13 cellular contexts compared by ENCODE assay signal in genomic region chr1:180150982-180151381, GRCh38. TPM values are rescaled to one million over a fixed set of nuclear protein-coding genes. Genes with fewer than 3 reads are reported as not detected.
A peak's percentile ranks its signal among the peaks of the same experiment; 100 is the strongest.
DNase-seq lines count a peak whose midpoint lies in the region; ATAC-seq, FAIRE-seq and TF ChIP-seq lines count a peak whose summit lies in the region.
"Had no signal": no experiment of that assay in that cellular context is flagged by ENCODE, and none has a peak within 500 bp of the region (broad histone marks: within the 10 kb centered on the region; RNA-seq: fewer than 3 reads in every experiment).

No MANE protein-coding gene starts in this region.

- H3K27me3 ChIP-seq in Loucy (ENCODE audit: insufficient read depth, low read length, poor library complexity, severe bottlenecking) = no peaks in the 10 kb centered on the region
- no peaks in the 10 kb centered on the region for H3K27me3 ChIP-seq in K562 (ENCODE audit: control insufficient read depth in 2 of 2, insufficient read depth in 2 of 2, low read length in 2 of 2)
- H3K27me3 ChIP-seq in uterus = no peaks in the 10 kb centered on the region

- TF ChIP-seq CTCF in Loucy (conservative IDR thresholded peaks at IDR 0.05; ENCODE audit: low read length) (no peak), K562 (IDR thresholded peaks at IDR 0.05 in 2 of 3, conservative IDR thresholded peaks at IDR 0.05 in 1 of 3; ENCODE audit: insufficient read depth in 2 of 3, low read depth in 1 of 3, low read length in 3 of 3) (no peak), mesothelial cell of epicardium (IDR thresholded peaks at IDR 0.05; ENCODE audit: unreplicated experiment) (no peak), uterus (IDR thresholded peaks at IDR 0.05) (no peak)

- H3K27ac ChIP-seq in K562 (ENCODE audit: extremely low read depth, low read depth, low read length) = no peak overlapping the region
- H3K27ac ChIP-seq in uterus = no peak overlapping the region

- no peak for TF ChIP-seq RAD21 in K562 (CRISPR knock-in tag; conservative IDR thresholded peaks at IDR 0.05 in 1 of 2, IDR thresholded peaks at IDR 0.05 in 1 of 2)

- H3K9me1 ChIP-seq in K562 (ENCODE audit: control insufficient read depth, insufficient read depth, low read length) = no peaks in the 10 kb centered on the region

- H3K4me3 ChIP-seq in Loucy (ENCODE audit: low read length, poor library complexity, severe bottlenecking) (no peak overlapping the region), K562 (no peak overlapping the region), uterus (no peak overlapping the region)

- peaks cover 19% of the 10 kb centered on the region for H3K79me2 ChIP-seq in Loucy (ENCODE audit: insufficient read depth, low read length)
- peaks cover 8% of the 10 kb centered on the region for H3K79me2 ChIP-seq in K562 (ENCODE audit: control insufficient read depth, insufficient read depth, low read length)

- peak overlapping the region; percentile 35; the same call in 1 of the 2 replicates for H2AFZ ChIP-seq in Loucy (ENCODE audit: low read length)
- peak overlapping the region; percentile 0; the same call in 1 of the 2 replicates for H2AFZ ChIP-seq in K562 (ENCODE audit: low read depth, low read length)

- H3K36me3 ChIP-seq in Loucy (ENCODE audit: insufficient read depth, low read length) (no peaks in the 10 kb centered on the region), K562 (ENCODE audit: control insufficient read depth, insufficient read depth, low read length) (no peaks in the 10 kb centered on the region), uterus (no peaks in the 10 kb centered on the region)

- no peaks in the 10 kb centered on the region for H3K9me2 ChIP-seq in Loucy (replicated peaks; ENCODE audit: low read depth, low read length)

- DNase-seq in CD1c-positive myeloid dendritic cell (ENCODE audit: extremely low spot score) (peak; percentile 31), K562 (ENCODE audit: extremely low read depth in 1 of 4, low spot score in 3 of 4) (no peak), lung microvascular endothelial cell (ENCODE audit: low read depth in 2 of 2) (peak; percentile 32 to 87), mesothelial cell of epicardium (ENCODE audit: low spot score in 2 of 2, unreplicated experiment in 2 of 2) (no peak), uterus (no peak), GM12891 (ENCODE audit: insufficient read length, low spot score) (no peak)
- DNase-seq: activated naive CD8-positive, alpha-beta T cell treated with anti-CD3 and anti-CD28 coated beads for 36 hours; CD4-positive, alpha-beta memory T cell; effector memory CD4-positive, alpha-beta T cell; NCI-H524 treated with DMSO at 0.1 percent for 48 hours; T-cell had no signal

- H4K20me1 ChIP-seq in Loucy (ENCODE audit: insufficient read depth, low read length, poor library complexity, severe bottlenecking) = peaks cover 11% of the 10 kb centered on the region
- no peaks in the 10 kb centered on the region for H4K20me1 ChIP-seq in K562 (replicated peaks; ENCODE audit: control insufficient read depth, insufficient read depth, low read length)

- WGBS in K562 (ENCODE audit: insufficient coverage, low coverage, missing lambda C conversion rate) = 36% methylated on average over 1 of the region's 1 CpG

- H3K9ac ChIP-seq in Loucy (ENCODE audit: low read depth, low read length, poor library complexity, severe bottlenecking) (no peak overlapping the region), K562 (ENCODE audit: insufficient read depth in 1 of 2, low read depth in 2 of 2, low read length in 2 of 2) (no peak overlapping the region)

- POLR2A ChIA-PET in K562 (lab: Yijun Ruan, JAX) = no interaction called here

- TF ChIP-seq EP300 in K562 (IDR thresholded peaks at IDR 0.05; ENCODE audit: low read length) = no peak

- H3K36me3 Mint-ChIP-seq in mesothelial cell of epicardium = no peaks in the 10 kb centered on the region
- H3K36me3 Mint-ChIP-seq: activated naive CD8-positive, alpha-beta T cell treated with anti-CD3 and anti-CD28 coated beads for 36 hours; T-cell had no signal

- peaks cover 6% of the 10 kb centered on the region for H3K4me1 Mint-ChIP-seq in mesothelial cell of epicardium

- no peak for ATAC-seq in K562
- no peak for ATAC-seq in GM18868 (IDR thresholded peaks at IDR 0.05; ENCODE audit: unreplicated experiment)
- ATAC-seq: T-cell had no signal

- BruUV-seq in K562 (replicated peaks; lab: Mats Ljungman, UMichigan) = no TSS peak

- CTCF ChIA-PET in K562 (lab: Yijun Ruan, JAX; ENCODE audit: low intra/inter-chr PET ratio) = no interaction called here

- H3K4me2 ChIP-seq in Loucy (ENCODE audit: low read depth, low read length, poor library complexity, severe bottlenecking) (peak overlapping the region; percentile 29), K562 (ENCODE audit: insufficient read depth, low read length) (no peak overlapping the region)

- intact Hi-C loops in K562 (cut with micrococcal nuclease) (no loop called here), uterus (cut with DNase I; ENCODE audit: low total_unique reads) (no loop called here)

- H3F3A ChIP-seq in Loucy (ENCODE audit: low read depth) = no peaks in the 10 kb centered on the region

- H3K4me1 ChIP-seq in Loucy (ENCODE audit: insufficient read depth, low read length, poor library complexity, severe bottlenecking) (peaks cover 44% of the 10 kb centered on the region), K562 (replicated peaks in 1 of 2; ENCODE audit: control insufficient read depth in 2 of 2, insufficient read depth in 2 of 2, low read length in 2 of 2) (peaks cover 19 to 23% of the 10 kb centered on the region in 2 experiments), uterus (no peaks in the 10 kb centered on the region)

- H3K9me3 Mint-ChIP-seq in mesothelial cell of epicardium = no peaks in the 10 kb centered on the region
- H3K9me3 Mint-ChIP-seq: activated naive CD8-positive, alpha-beta T cell treated with anti-CD3 and anti-CD28 coated beads for 36 hours; T-cell had no signal

- in situ Hi-C loops in K562 (cut with MboI) = no loop called here

- H3K9me3 ChIP-seq in Loucy (ENCODE audit: insufficient read depth, low read depth, low read length) (no peaks in the 10 kb centered on the region), K562 (replicated peaks; ENCODE audit: control insufficient read depth, insufficient read depth, low read depth, low read length) (no peaks in the 10 kb centered on the region), uterus (no peaks in the 10 kb centered on the region)

- FAIRE-seq in K562 (lab: Jason Lieb, UNC) (no peak), GM12891 (lab: Jason Lieb, UNC) (no peak)

- peaks cover 28% of the 10 kb centered on the region for H3K27me3 Mint-ChIP-seq in mesothelial cell of epicardium (ENCODE audit: low read depth)
- H3K27me3 Mint-ChIP-seq: activated naive CD8-positive, alpha-beta T cell treated with anti-CD3 and anti-CD28 coated beads for 36 hours; CD4-positive, alpha-beta memory T cell; T-cell had no signal

- H3K27ac Mint-ChIP-seq in mesothelial cell of epicardium = no peak overlapping the region
- H3K27ac Mint-ChIP-seq: activated naive CD8-positive, alpha-beta T cell treated with anti-CD3 and anti-CD28 coated beads for 36 hours; T-cell had no signal

- H3K4me3 Mint-ChIP-seq in mesothelial cell of epicardium = no peak overlapping the region
- H3K4me3 Mint-ChIP-seq: activated naive CD8-positive, alpha-beta T cell treated with anti-CD3 and anti-CD28 coated beads for 36 hours; CD4-positive, alpha-beta memory T cell; T-cell had no signal

- TF ChIP-seq POLR2A in K562 (conservative IDR thresholded peaks at IDR 0.05) = no peak
- TF ChIP-seq POLR2A in uterus (IDR thresholded peaks at IDR 0.05) = no peak
- TF ChIP-seq POLR2A in GM12891 (IDR thresholded peaks at IDR 0.05; ENCODE audit: low read depth, low read length) = no peak

TF ChIP-seq in K562, 482 proteins besides CTCF, POLR2A, EP300 and RAD21:
- no peak for TF ChIP-seq HCFC1 (IDR thresholded peaks at IDR 0.05; ENCODE audit: low read depth, low read length)
- 0 out of 2 replicates have a peak, but pooled peaks have one; percentile 22 for TF ChIP-seq CEBPG (CRISPR knock-in tag; IDR thresholded peaks at IDR 0.05)
- TF ChIP-seq CEBPG (tag; conservative IDR thresholded peaks at IDR 0.05 in 1 of 2, IDR thresholded peaks at IDR 0.05 in 1 of 2) = 0 out of 4 replicates have a peak, but pooled peaks of 1 of the 2 experiments have one; percentile 23
- peak; percentile 60 for TF ChIP-seq CEBPB (tag; IDR thresholded peaks at IDR 0.05)
- TF ChIP-seq SUPT5H (IDR thresholded peaks at IDR 0.05) = no peak

TF ChIP-seq in GM12891, 5 proteins besides CTCF, POLR2A, EP300 and RAD21:
- TF ChIP-seq POU2F2 (IDR thresholded peaks at IDR 0.05; ENCODE audit: low read depth, low read length) (no peak), PAX5 (IDR thresholded peaks at IDR 0.05; ENCODE audit: insufficient read depth, low read length, severe bottlenecking) (no peak), SPI1 (IDR thresholded peaks at IDR 0.05; ENCODE audit: low read depth, low read length) (no peak), POLR2AphosphoS5 (IDR thresholded peaks at IDR 0.05; ENCODE audit: low read depth, low read length) (no peak), TAF1 (IDR thresholded peaks at IDR 0.05; ENCODE audit: low read depth, low read length) (no peak)

RNA-seq across cellular contexts. Expression of gene QSOX1, which starts 3.7 kb away (rescaled TPM):
- 19.7 and 43.6 TPM in 2 replicates for total RNA-seq in K562 (2011; cell fraction: chromatin; rRNA removed; ENCODE audit: low replicate concordance)
- 60.0 and 64.2 TPM in 2 replicates for total RNA-seq in K562 (2011; cell fraction: nucleolus; rRNA removed)
- 56.8 and 59.6 TPM in 2 replicates for total RNA-seq in K562 (2011; cell fraction: nucleoplasm; rRNA removed)
- total RNA-seq in K562 (2014; rRNA removed) = 21.4 and 33.2 TPM in 2 replicates
- 10.2 and 11.4 TPM in 2 replicates for total RNA-seq in K562 (2014; rRNA removed; fragmentation: Illumina TruSeq; extraction: Trizol)
- total RNA-seq in K562 (2015; rRNA removed; fragmentation: Illumina TruSeq; extraction: Trizol) = 11.0 and 11.7 TPM in 2 replicates
- total RNA-seq in K562 (2021) = 47.8 and 53.1 TPM in 2 replicates
- 15.0 and 36.5 TPM in 2 replicates for polyA plus RNA-seq in K562 (2011; rRNA removed)
- 25.2 and 25.3 TPM in 2 replicates for polyA plus RNA-seq in K562 (2011; cell fraction: cytosol; rRNA removed)
- 33.0 and 35.8 TPM in 2 replicates for polyA plus RNA-seq in K562 (2011; cell fraction: nucleus; rRNA removed)
- polyA plus RNA-seq in K562 (2012) = 38.9 and 76.2 TPM in 2 replicates
- polyA plus RNA-seq in K562 (2014; fragmentation: Illumina TruSeq; extraction: Trizol) = 23.9 and 28.3 TPM in 2 replicates
- 1 to 10 TPM; 4.0 to 4.6 TPM for polyA plus RNA-seq in K562 (2014; fragmentation: Nextera tagmentation; extraction: Ambion mirVana)
- 21.5 and 24.8 TPM in 2 replicates for polyA plus RNA-seq in K562 (2014; rRNA removed)
- polyA minus RNA-seq in K562 (2011; rRNA and poly(A)+ RNA removed) = 8.6 and 10.8 TPM in 2 replicates
- 10.2 and 18.2 TPM in 2 replicates for polyA minus RNA-seq in K562 (2011; cell fraction: cytosol; rRNA and poly(A)+ RNA removed)
- 7.5 and 7.6 TPM in 2 replicates for polyA minus RNA-seq in K562 (2011; cell fraction: nucleus; rRNA and poly(A)+ RNA removed)
- total RNA-seq in lung microvascular endothelial cell = 36.8 and 51.2 TPM in 2 replicates
- 70.6 to 72.4 TPM (median 71.7 TPM) in 3 replicates for total RNA-seq in mesothelial cell of epicardium
- 10 to 100 TPM; 18.2 to 96.8 (median 57.7) TPM for total RNA-seq in uterus
- 26.0 TPM for polyA plus RNA-seq in GM12891 (2012; ENCODE audit: low read depth, missing spikeins)

Comparison
In these comparisons a context has a peak if more than half of its experiments do, and no peak if none do; other contexts are left out.
1. DNase-seq: peak in CD1c-positive myeloid dendritic cell (single experiment) and lung microvascular endothelial cell (2 of 2); none in K562 (0 of 4), mesothelial cell of epicardium (0 of 2), uterus (0 of 2) and GM12891 (single experiment).